23 cellular contexts compared by ENCODE assay signal in the genomic region with DNA sequence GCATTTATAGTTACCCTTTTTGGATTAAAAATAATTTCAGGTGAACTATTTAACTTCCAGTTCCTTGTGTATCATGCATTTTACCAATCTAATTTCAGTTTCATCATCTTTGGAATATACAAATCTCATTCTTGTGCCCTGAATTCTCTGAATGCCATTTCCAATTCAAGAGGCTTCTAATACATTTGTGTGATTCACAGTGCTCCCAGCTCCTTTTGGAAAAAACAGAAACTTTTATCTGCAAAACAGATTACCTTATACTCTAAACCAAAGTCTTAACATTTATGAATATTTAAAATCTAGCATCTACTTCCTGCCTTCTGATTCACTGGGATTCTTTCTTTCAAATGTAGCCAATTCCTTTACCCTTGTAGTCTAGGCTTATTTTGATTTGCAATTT.
"Had no signal": no experiment of that assay in that cellular context is flagged by ENCODE, and none has a peak within 500 bp of the region (broad histone marks: within the 10 kb centered on the region; RNA-seq: fewer than 3 reads in every experiment).

No MANE protein-coding gene starts in this region.

- H3K27ac ChIP-seq: adrenal gland, breast epithelium, heart right ventricle, left lung, lower lobe of right lung, right atrium auricular region, spleen, tibial nerve, WERI-Rb-1 had no signal

- H3K36me3 ChIP-seq: adrenal gland, breast epithelium, heart right ventricle, left lung, lower lobe of right lung, right atrium auricular region, spleen, tibial nerve, WERI-Rb-1 had no signal

- H3K4me1 ChIP-seq: adrenal gland, breast epithelium, left lung, lower lobe of right lung, right atrium auricular region, spleen, tibial nerve had no signal

- DNase-seq: activated CD4-positive, alpha-beta memory T cell treated with anti-CD3 and anti-CD28 coated beads, Interleukin-2, amount 10 ng/mL, durations not matched to agents 7 days and 5 days; activated CD4-positive, alpha-beta T cell treated with anti-CD3 and anti-CD28 coated beads for 1 hour; activated CD4-positive, alpha-beta T cell treated with anti-CD3 and anti-CD28 coated beads, Interleukin-2, amount 10 ng/mL, durations not matched to agents 7 days and 5 days; activated naive CD4-positive, alpha-beta T cell treated with Interleukin-2 at 50 U/mL for 16 hours; activated T-cell treated with anti-CD3 and anti-CD28 coated beads, Interleukin-2, amount 50 U/mL, for 48 hours; adrenal gland; central memory CD4-positive, alpha-beta T cell; endodermal cell; foreskin melanocyte; heart right ventricle; left lung; lower lobe of right lung; mesenchymal stem cell; naive thymus-derived CD8-positive, alpha-beta T cell; occipital lobe; spleen; stimulated activated naive CD4-positive, alpha-beta T cell; T-helper 9 cell; WERI-Rb-1 had no signal

- ATAC-seq: esophagus mucosa; heart right ventricle; left lung; lower lobe of right lung; naive thymus-derived CD8-positive, alpha-beta T cell had no signal

- H3K27me3 ChIP-seq: adrenal gland, breast epithelium, heart right ventricle, left lung, right atrium auricular region, spleen, tibial nerve had no signal

- H3K4me3 ChIP-seq: adrenal gland, breast epithelium, heart right ventricle, left lung, lower lobe of right lung, right atrium auricular region, spleen, tibial nerve had no signal

- H3K9me3 ChIP-seq: adrenal gland, breast epithelium, left lung, lower lobe of right lung, right atrium auricular region had no signal
